Comparison of ENCODE assay signal across 1 cellular context in genomic region chr2:26745609-26746327, GRCh38.
TF ChIP-seq lines count a peak whose summit lies in the region.

No MANE protein-coding gene starts in this region.

TF ChIP-seq in H1, 55 proteins besides CTCF, POLR2A, EP300 and RAD21 (continued from another document):
- TF ChIP-seq KDM1A (IDR thresholded peaks at IDR 0.05; ENCODE audit: borderline replicate concordance, low read length) (no peak), ZNF274 (IDR thresholded peaks at IDR 0.05; ENCODE audit: borderline replicate concordance, extremely low read depth, low read length) (no peak), CHD1 (IDR thresholded peaks at IDR 0.05; ENCODE audit: low read depth, low read length) (no peak), RFX5 (IDR thresholded peaks at IDR 0.05; ENCODE audit: borderline replicate concordance, low read depth, low read length) (no peak), SP1 (IDR thresholded peaks at IDR 0.05; ENCODE audit: low read depth, low read length) (no peak), RBBP5 (IDR thresholded peaks at IDR 0.05; ENCODE audit: borderline replicate concordance, low read depth, low read length) (no peak), SIN3A (conservative IDR thresholded peaks at IDR 0.05 in 1 of 2, IDR thresholded peaks at IDR 0.05 in 1 of 2; ENCODE audit: low read depth in 1 of 2, low read length in 2 of 2) (no peak), USF2 (IDR thresholded peaks at IDR 0.05; ENCODE audit: low read length) (no peak)
